Comparison of ENCODE assay signal across 14 cellular contexts in genomic region chr1:213008564-213008963, GRCh38. TPM values are rescaled to one million over a fixed set of nuclear protein-coding genes. Genes with fewer than 3 reads are reported as not detected.
A peak's percentile ranks its signal among the peaks of the same experiment; 100 is the strongest.
DNase-seq lines count a peak whose midpoint lies in the region; ATAC-seq and TF ChIP-seq lines count a peak whose summit lies in the region.
"Had no signal": no experiment of that assay in that cellular context is flagged by ENCODE, and none has a peak within 500 bp of the region (broad histone marks: within the 10 kb centered on the region; RNA-seq: fewer than 3 reads in every experiment).

No MANE protein-coding gene starts in this region.

- DNase-seq in cerebellar nuclear complex (lab: John Stamatoyannopoulos, UW) (no peak), SIG-M5 (lab: John Stamatoyannopoulos, UW) (no peak), NCI-H1436 treated with DMSO at 0.1 percent for 48 hours (lab: John Stamatoyannopoulos, UW) (no peak), hepatocyte (ENCODE audit: low spot score) (no peak)
- DNase-seq: activated CD4-positive, alpha-beta T cell treated with anti-CD3 and anti-CD28 coated beads, Interleukin-2, amount 50 U/mL, for 4 hours; naive thymus-derived CD8-positive, alpha-beta T cell; NCI-H446 treated with DMSO at 0.1 percent for 48 hours had no signal

- H3K27me3 ChIP-seq in OCI-LY3 (ENCODE audit: low read depth, low read length) (no peaks in the 10 kb centered on the region), hepatocyte (no peaks in the 10 kb centered on the region)

- peaks cover 47% of the 10 kb centered on the region for H3K79me2 ChIP-seq in OCI-LY3 (ENCODE audit: low read length)
- peaks cover 42% of the 10 kb centered on the region for H3K79me2 ChIP-seq in hepatocyte

- WGBS in hepatocyte (ENCODE audit: low lambda C conversion rate, missing lambda C conversion rate) = 97% methylated on average over 2 of the region's 2 CpGs

- peaks cover 75% of the 10 kb centered on the region for H3K36me3 ChIP-seq in OCI-LY3 (replicated peaks; ENCODE audit: low read depth, low read length)
- H3K36me3 ChIP-seq in hepatocyte (replicated peaks; ENCODE audit: insufficient read depth, low read depth) = peaks cover 3% of the 10 kb centered on the region

- H3K4me1 ChIP-seq in OCI-LY3 (ENCODE audit: low read length) (peaks cover 26% of the 10 kb centered on the region), hepatocyte (ENCODE audit: insufficient read depth) (no peaks in the 10 kb centered on the region)

- H4K20me1 ChIP-seq in OCI-LY3 (ENCODE audit: insufficient read depth, low read length) (peaks cover 8% of the 10 kb centered on the region; the same call in 1 of the 2 replicates), hepatocyte (ENCODE audit: insufficient read depth, poor library complexity, severe bottlenecking) (no peaks in the 10 kb centered on the region)

- H3K9me3 ChIP-seq in OCI-LY3 (ENCODE audit: insufficient read depth, low read length) (no peaks in the 10 kb centered on the region), hepatocyte (ENCODE audit: low read depth) (no peaks in the 10 kb centered on the region)

- peak overlapping the region; percentile 28 for H3K27ac ChIP-seq in OCI-LY3 (ENCODE audit: low read length)
- no peak overlapping the region for H3K27ac ChIP-seq in hepatocyte

- H3K9me2 ChIP-seq in hepatocyte (replicated peaks; ENCODE audit: insufficient read depth) = no peaks in the 10 kb centered on the region

- H3K4me3 ChIP-seq in OCI-LY3 (ENCODE audit: low read length) (no peak overlapping the region), hepatocyte (no peak overlapping the region)
- H3K4me3 ChIP-seq: smooth muscle cell had no signal

- TF ChIP-seq CTCF in OCI-LY3 (IDR thresholded peaks at IDR 0.05; ENCODE audit: low read depth, low read length) (no peak), hepatocyte (IDR thresholded peaks at IDR 0.05; ENCODE audit: poor library complexity) (no peak)

- no peak overlapping the region for H3K9ac ChIP-seq in OCI-LY3 (ENCODE audit: low read length)

- H2AFZ ChIP-seq in OCI-LY3 (ENCODE audit: low read depth, low read length) (no peak overlapping the region), hepatocyte (no peak overlapping the region)

- peak; percentile 75 for ATAC-seq in GM18502 (IDR thresholded peaks at IDR 0.05; ENCODE audit: poor library complexity, unreplicated experiment)
- peak; percentile 80 for ATAC-seq in GM19452 (IDR thresholded peaks at IDR 0.05; ENCODE audit: unreplicated experiment)
- peak; percentile 48 for ATAC-seq in HG02973 (IDR thresholded peaks at IDR 0.05; ENCODE audit: unreplicated experiment)
- ATAC-seq: naive thymus-derived CD8-positive, alpha-beta T cell; SK-N-SH treated with all-trans-retinoic acid at 6 μM for 48 hours had no signal

- H3K4me2 ChIP-seq in OCI-LY3 (ENCODE audit: low read length) = peak overlapping the region; percentile 16
- H3K4me2 ChIP-seq in hepatocyte = no peak overlapping the region
- H3K4me2 ChIP-seq: smooth muscle cell had no signal

RNA-seq across cellular contexts. Expression of gene ANGEL2, which starts 7.1 kb away (rescaled TPM):
- total RNA-seq in hepatocyte = 34.8 and 36.8 TPM in 2 replicates
- polyA plus RNA-seq in hepatocyte = 11.8 and 12.4 TPM in 2 replicates

RNA-seq across cellular contexts. Expression of gene RPS6KC1, which starts 42.5 kb away (rescaled TPM):
- total RNA-seq in hepatocyte = 25.6 and 26.9 TPM in 2 replicates
- polyA plus RNA-seq in hepatocyte = 10.0 and 11.2 TPM in 2 replicates

RNA-seq across cellular contexts. Expression of gene VASH2, which starts 58.2 kb away (rescaled TPM):
- 3.6 and 4.5 TPM in 2 replicates for total RNA-seq in hepatocyte
- polyA plus RNA-seq in hepatocyte = 0.96 and 3.0 TPM in 2 replicates
- total RNA-seq: naive thymus-derived CD8-positive, alpha-beta T cell had no signal
- polyA plus RNA-seq: CD14-positive monocyte had no signal
